Comparison of ENCODE assay signal across 13 cellular contexts in the genomic region with DNA sequence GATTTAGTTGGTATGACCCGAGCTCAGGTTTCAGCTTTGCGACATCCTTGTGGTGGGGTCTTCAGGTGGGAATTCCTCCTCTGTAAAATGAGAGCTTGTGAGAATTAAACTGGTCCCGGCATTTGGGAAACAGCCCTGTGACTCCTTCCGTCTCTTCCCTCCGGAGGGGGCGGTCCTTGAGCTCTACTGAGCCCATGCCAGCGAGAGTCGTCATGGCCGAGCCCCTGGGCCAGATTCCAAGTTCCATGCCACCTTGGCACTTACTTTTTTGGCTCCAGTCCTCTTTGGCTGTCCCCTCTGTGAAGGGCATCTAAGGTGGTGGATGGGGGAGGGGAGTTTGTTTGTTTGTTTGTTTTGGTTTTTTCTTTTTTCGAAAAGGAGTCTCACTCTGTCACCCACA. TPM values are rescaled to one million over a fixed set of nuclear protein-coding genes. Genes with fewer than 3 reads are reported as not detected.
DNase-seq lines count a peak whose midpoint lies in the region; ATAC-seq and TF ChIP-seq lines count a peak whose summit lies in the region.
"Had no signal": no experiment of that assay in that cellular context is flagged by ENCODE, and none has a peak within 500 bp of the region (broad histone marks: within the 10 kb centered on the region; RNA-seq: fewer than 3 reads in every experiment).

No MANE protein-coding gene starts in this region.

- H3K4me1 ChIP-seq in GM23248 (ENCODE audit: insufficient read depth) (no peaks in the 10 kb centered on the region), adrenal gland (replicated peaks in 1 of 2) (peaks cover 24 to 31% of the 10 kb centered on the region in 2 donors), HAP-1 (no peaks in the 10 kb centered on the region)

- no peaks in the 10 kb centered on the region for H3K36me3 ChIP-seq in GM23248 (ENCODE audit: low read depth)
- H3K36me3 ChIP-seq in adrenal gland (replicated peaks in 1 of 2) = no peaks in the 10 kb centered on the region
- no peaks in the 10 kb centered on the region; the same call in 1 of the 2 replicates for H3K36me3 ChIP-seq in HAP-1 (replicated peaks)

- intact Hi-C loops in adrenal gland (cut with DNase I) = loop anchor here in 1 of 2 donors (10.0 kb wide), 1 partner anchor 56 kb away; no protein-coding TSS in a partner anchor
- intact Hi-C loops in left ventricle myocardium superior (cut with micrococcal nuclease) = no loop called here
- intact Hi-C loops in sciatic nerve (cut with DNase I) = no loop called here

- in situ Hi-C loops in GM23248 (cut with MboI) = no loop called here
- in situ Hi-C loops in HAP-1 (cut with MboI; ENCODE audit: low sequenced_read_pairs) = no loop called here

- no peak for TF ChIP-seq CTCF in adrenal gland (IDR thresholded peaks at IDR 0.05)

- WGBS in GM23248 (ENCODE audit: low coverage in 1 of 2, low lambda C conversion rate in 2 of 2, missing lambda C conversion rate in 2 of 2), 2 experiments = 63 to 68% methylated on average over 10 of the region's 10 CpGs
- 18 to 45% (median 40%) methylated on average over 6 to 10 of the region's 10 CpGs for WGBS in adrenal gland, 4 donors

- H3K9ac ChIP-seq in GM23248 = no peak overlapping the region

- H2AFZ ChIP-seq in GM23248 = no peak overlapping the region

- H3K9me3 ChIP-seq in GM23248 (ENCODE audit: low read depth) (no peaks in the 10 kb centered on the region), adrenal gland (replicated peaks in 1 of 3) (no peaks in the 10 kb centered on the region), HAP-1 (no peaks in the 10 kb centered on the region)
- H3K9me3 ChIP-seq: SJCRH30 had no signal

- TF ChIP-seq POLR2A in adrenal gland (IDR thresholded peaks at IDR 0.05) = no peak

- no peaks in the 10 kb centered on the region; the same call in 1 of the 2 replicates for H3K79me2 ChIP-seq in GM23248 (ENCODE audit: insufficient read depth)

- no peaks in the 10 kb centered on the region for H3K27me3 ChIP-seq in GM23248 (replicated peaks; ENCODE audit: insufficient read depth)
- no peaks in the 10 kb centered on the region for H3K27me3 ChIP-seq in adrenal gland
- H3K27me3 ChIP-seq in HAP-1 (ENCODE audit: low read depth) = no peaks in the 10 kb centered on the region
- H3K27me3 ChIP-seq: SJCRH30 had no signal

- ATAC-seq in left ventricle myocardium superior (peak; percentile 72), sciatic nerve (peak; percentile 48), HG03196 (IDR thresholded peaks at IDR 0.05; ENCODE audit: unreplicated experiment) (no peak)

- H3F3A ChIP-seq in GM23248 (ENCODE audit: insufficient read depth) = no peaks in the 10 kb centered on the region

- peak; percentile 6 for DNase-seq in GM23248
- DNase-seq in adrenal gland = peak; percentile 86 to 94 (median 91)
- DNase-seq in left ventricle myocardium superior = peak; percentile 82
- no peak for DNase-seq in sciatic nerve (ENCODE audit: low spot score)
- DNase-seq in SKM-1 treated with dmso at 0.1 percent for 144 hours (lab: John Stamatoyannopoulos, UW; ENCODE audit: unreplicated experiment) = no peak
- DNase-seq in HAP-1 (ENCODE audit: low spot score in 2 of 2) = no peak
- DNase-seq in NCI-H524 (lab: John Stamatoyannopoulos, UW) = no peak
- DNase-seq: AML-193; amniotic stem cell; effector memory CD4-positive, alpha-beta T cell; Kasumi-1; SJCRH30 had no signal

- H4K20me1 ChIP-seq in GM23248 (ENCODE audit: insufficient read depth) = no peaks in the 10 kb centered on the region

- no peak overlapping the region for H3K4me3 ChIP-seq in GM23248
- peak overlapping the region in 1 of 4 donors; percentile 12 for H3K4me3 ChIP-seq in adrenal gland
- no peak overlapping the region for H3K4me3 ChIP-seq in HAP-1
- H3K4me3 ChIP-seq: SJCRH30 had no signal

- H3K27ac ChIP-seq in GM23248 (no peak overlapping the region), adrenal gland (peak overlapping the region; percentile 54 to 71 (median 60))

- H3K9me2 ChIP-seq in GM23248 (ENCODE audit: insufficient read depth) = no peaks in the 10 kb centered on the region

- no peak overlapping the region for H3K4me2 ChIP-seq in GM23248 (ENCODE audit: unreplicated experiment)

RNA-seq across cellular contexts. Expression of a gene that starts 47.6 kb away (rescaled TPM):
- 3.7 and 8.6 TPM in 2 replicates for total RNA-seq in GM23248 (2014; rRNA removed; shearing (Covaris generic))
- polyA plus RNA-seq in GM23248 (2016; fragmentation: Nextera tagmentation; extraction: Ambion mirVana) (6.6 and 7.0 TPM in 2 replicates), adrenal gland (10 to 100 TPM; 20.5 to 28.0 (median 27.8) TPM)
- total RNA-seq in adrenal gland (10 to 100 TPM; 19.7 to 41.3 (median 25.5) TPM), left ventricle myocardium superior (19.5 TPM), sciatic nerve (29.5 TPM)

Comparison
In these comparisons a context has a peak if more than half of its experiments do, and no peak if none do; other contexts are left out.
1. DNase-seq: peak in GM23248 (single experiment), adrenal gland (7 of 7) and left ventricle myocardium superior (single experiment); none in sciatic nerve (single experiment), SKM-1 treated with dmso at 0.1 percent for 144 hours (single experiment), HAP-1 (0 of 2) and NCI-H524 (0 of 2).